14 cellular contexts compared by ENCODE assay signal in the genomic region with DNA sequence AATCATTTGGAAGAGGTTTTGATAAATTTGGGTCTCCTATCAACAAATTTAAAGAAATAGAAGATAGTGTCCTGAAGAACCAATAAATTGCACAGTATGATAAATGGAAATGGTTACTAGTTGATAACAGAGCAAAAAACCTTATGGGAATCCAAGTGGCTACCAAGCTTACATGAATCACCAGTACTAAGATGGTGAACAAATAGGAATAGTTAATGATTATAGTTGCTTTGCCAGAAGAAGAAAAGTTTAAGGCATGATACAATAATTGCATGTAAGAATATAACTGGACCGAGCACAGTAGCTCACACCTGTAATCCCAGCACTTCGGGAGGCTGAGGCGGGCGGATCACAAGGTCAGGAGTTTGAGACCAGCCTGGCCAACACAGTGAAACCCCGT.
"Had no signal": no experiment of that assay in that cellular context is flagged by ENCODE, and none has a peak within 500 bp of the region (broad histone marks: within the 10 kb centered on the region; RNA-seq: fewer than 3 reads in every experiment).

No MANE protein-coding gene starts in this region.

- H3K27me3 ChIP-seq: esophagus squamous epithelium, transverse colon, uterus had no signal

- H3K27me3 Mint-ChIP-seq: activated B cell treated with CpG ODN at 0.5 μM for 24 hours; activated CD4-positive, alpha-beta T cell treated with anti-CD3 and anti-CD28 coated beads, Interleukin-2, amount 10 ng/mL, durations not matched to agents 7 days and 5 days; activated T-cell treated with anti-CD3 and anti-CD28 coated beads, Interleukin-2, amount 50 U/mL, for 24 hours had no signal

- H3K9me3 Mint-ChIP-seq: activated B cell treated with CpG ODN at 0.5 μM for 24 hours; activated CD4-positive, alpha-beta T cell treated with anti-CD3 and anti-CD28 coated beads, Interleukin-2, amount 10 ng/mL, durations not matched to agents 7 days and 5 days; activated naive CD4-positive, alpha-beta T cell treated with anti-CD3 and anti-CD28 coated beads for 36 hours; activated T-cell treated with anti-CD3 and anti-CD28 coated beads, Interleukin-2, amount 50 U/mL, for 24 hours had no signal

- H3K27ac ChIP-seq: esophagus squamous epithelium, left ventricle myocardium inferior, prostate gland, transverse colon, uterus had no signal

- H3K4me1 Mint-ChIP-seq: activated B cell treated with CpG ODN at 0.5 μM for 24 hours; activated CD4-positive, alpha-beta T cell treated with anti-CD3 and anti-CD28 coated beads, Interleukin-2, amount 10 ng/mL, durations not matched to agents 7 days and 5 days had no signal

- H3K27ac Mint-ChIP-seq: activated B cell treated with CpG ODN at 0.5 μM for 24 hours; activated CD4-positive, alpha-beta T cell treated with anti-CD3 and anti-CD28 coated beads, Interleukin-2, amount 10 ng/mL, durations not matched to agents 7 days and 5 days; activated CD8-positive, alpha-beta T cell treated with anti-CD3 and anti-CD28 coated beads, Interleukin-2, amount 10 ng/mL, durations not matched to agents 7 days and 5 days; activated naive CD4-positive, alpha-beta T cell treated with anti-CD3 and anti-CD28 coated beads for 36 hours; activated T-cell treated with anti-CD3 and anti-CD28 coated beads, Interleukin-2, amount 50 U/mL, for 24 hours had no signal

- H3K4me3 ChIP-seq: esophagus squamous epithelium, left ventricle myocardium inferior, prostate gland, transverse colon, uterus had no signal

- ATAC-seq: activated CD8-positive, alpha-beta T cell treated with anti-CD3 and anti-CD28 coated beads, Interleukin-2, amount 10 ng/mL, durations not matched to agents 7 days and 5 days; right cardiac atrium; stimulated activated naive CD8-positive, alpha-beta T cell treated with anti-CD3 and anti-CD28 coated beads, Interleukin-15, Interleukin-2, amounts not matched to agents 100 U/mL and 50 U/mL, for 24 hours had no signal

- H3K36me3 ChIP-seq: esophagus squamous epithelium, prostate gland, transverse colon, uterus had no signal

- H3K4me1 ChIP-seq: esophagus squamous epithelium, left ventricle myocardium inferior, prostate gland, transverse colon, uterus had no signal

- H3K4me3 Mint-ChIP-seq: activated B cell treated with CpG ODN at 0.5 μM for 24 hours; activated CD4-positive, alpha-beta T cell treated with anti-CD3 and anti-CD28 coated beads, Interleukin-2, amount 10 ng/mL, durations not matched to agents 7 days and 5 days; activated CD8-positive, alpha-beta T cell treated with anti-CD3 and anti-CD28 coated beads, Interleukin-2, amount 10 ng/mL, durations not matched to agents 7 days and 5 days; activated naive CD4-positive, alpha-beta T cell treated with anti-CD3 and anti-CD28 coated beads for 36 hours; activated T-cell treated with anti-CD3 and anti-CD28 coated beads, Interleukin-2, amount 50 U/mL, for 24 hours had no signal

- DNase-seq: activated B cell treated with CpG ODN at 0.5 μM for 24 hours; activated CD4-positive, alpha-beta T cell treated with anti-CD3 and anti-CD28 coated beads, Interleukin-2, amount 10 ng/mL, durations not matched to agents 7 days and 5 days; activated naive CD4-positive, alpha-beta T cell treated with anti-CD3 and anti-CD28 coated beads for 36 hours; activated T-cell treated with anti-CD3 and anti-CD28 coated beads, Interleukin-2, amount 50 U/mL, for 24 hours; cortex of kidney; esophagus squamous epithelium; left ventricle myocardium inferior; right cardiac atrium; stimulated activated CD4-positive, alpha-beta T cell treated with anti-CD3 and anti-CD28 coated beads, Interleukin-2, amount 100 ng/mL, for 24 hours; stimulated activated naive CD8-positive, alpha-beta T cell treated with anti-CD3 and anti-CD28 coated beads, Interleukin-15, Interleukin-2, amounts not matched to agents 100 U/mL and 50 U/mL, for 24 hours; transverse colon; uterus had no signal

- H3K9me3 ChIP-seq: esophagus squamous epithelium, left ventricle myocardium inferior, prostate gland, transverse colon, uterus had no signal
